Comparison of ENCODE assay signal across 8 cellular contexts in the genomic region with DNA sequence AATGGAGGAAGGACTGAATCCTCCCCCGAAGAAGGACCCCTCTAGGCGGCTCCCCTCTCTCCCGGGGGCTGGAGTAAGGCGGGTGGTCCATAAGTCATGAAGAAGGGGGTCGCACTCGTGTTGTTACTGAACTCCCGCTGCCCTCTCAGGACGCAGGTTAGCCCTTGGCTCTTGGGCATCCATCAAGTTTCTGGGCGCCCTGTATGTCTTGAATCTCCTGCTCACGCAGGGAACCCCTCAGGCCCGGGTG. TPM values are rescaled to one million over a fixed set of nuclear protein-coding genes. Genes with fewer than 3 reads are reported as not detected.
DNase-seq lines count a peak whose midpoint lies in the region; TF ChIP-seq lines count a peak whose summit lies in the region.

No MANE protein-coding gene starts in this region.

- H3K36me3 ChIP-seq in DOHH2 (ENCODE audit: control insufficient read depth, low read length) (peaks cover 71% of the 10 kb centered on the region), SK-N-MC (ENCODE audit: insufficient read depth, low read length) (peaks cover 39% of the 10 kb centered on the region), esophagus muscularis mucosa (peaks cover 0 to 27% (median 22%) of the 10 kb centered on the region in 4 donors), parathyroid adenoma (ENCODE audit: control insufficient read depth, insufficient read depth, low read length) (no peaks in the 10 kb centered on the region)

- H3K4me1 ChIP-seq in DOHH2 (ENCODE audit: control insufficient read depth, low read length), result peaks cover 62% of the 10 kb centered on the region
- peaks cover 42 to 60% (median 57%) of the 10 kb centered on the region in 4 donors for H3K4me1 ChIP-seq in esophagus muscularis mucosa
- H3K4me1 ChIP-seq in parathyroid adenoma, result peaks cover 18% of the 10 kb centered on the region

- no peaks in the 10 kb centered on the region for H3K27me3 ChIP-seq in DOHH2 (ENCODE audit: control insufficient read depth, low read length)
- H3K27me3 ChIP-seq in esophagus muscularis mucosa, result no peaks in the 10 kb centered on the region
- no peaks in the 10 kb centered on the region for H3K27me3 ChIP-seq in parathyroid adenoma (ENCODE audit: control insufficient read depth, insufficient read depth, low read length)

- TF ChIP-seq CTCF in DOHH2 (IDR thresholded peaks at IDR 0.05; ENCODE audit: low read depth, low read length, poor library complexity, severe bottlenecking) (no peak), esophagus muscularis mucosa (IDR thresholded peaks at IDR 0.05) (no peak), parathyroid adenoma (IDR thresholded peaks at IDR 0.05) (no peak)

- H3K9me3 ChIP-seq in DOHH2 (ENCODE audit: control insufficient read depth, insufficient read depth, low read length) (no peaks in the 10 kb centered on the region), SK-N-MC (ENCODE audit: low read depth, low read length) (no peaks in the 10 kb centered on the region), esophagus muscularis mucosa (no peaks in the 10 kb centered on the region), parathyroid adenoma (ENCODE audit: control insufficient read depth, low read length) (no peaks in the 10 kb centered on the region)

- H3K9ac ChIP-seq in SK-N-MC (ENCODE audit: insufficient read length), result peak overlapping the region; percentile 80
- H3K9ac ChIP-seq in parathyroid adenoma, result no peak overlapping the region

- TF ChIP-seq POLR2A in esophagus muscularis mucosa (IDR thresholded peaks at IDR 0.05; ENCODE audit: low read depth), result no peak

- H3K79me2 ChIP-seq in DOHH2 (ENCODE audit: control insufficient read depth, low read length), result peaks cover 59% of the 10 kb centered on the region
- no peaks in the 10 kb centered on the region for H3K79me2 ChIP-seq in parathyroid adenoma

- H4K20me1 ChIP-seq in DOHH2 (ENCODE audit: control insufficient read depth, insufficient read depth, low read depth, low read length), result peaks cover 20% of the 10 kb centered on the region

- DNase-seq in SK-N-MC (ENCODE audit: low read depth, low spot score), result no peak
- DNase-seq in esophagus muscularis mucosa (ENCODE audit: extremely low spot score), result no peak
- DNase-seq in SW 1271 (lab: John Stamatoyannopoulos, UW), result no peak
- no peak for DNase-seq in NCI-H2081 (lab: John Stamatoyannopoulos, UW)
- no peak for DNase-seq in effector CD4-positive, alpha-beta T cell
- no peak for DNase-seq in activated CD4-positive, CD25-positive, alpha-beta regulatory T cell (lab: John Stamatoyannopoulos, UW)

- H3K4me3 ChIP-seq in DOHH2 (ENCODE audit: low read length), result peak overlapping the region; percentile 97
- peak overlapping the region; percentile 85 for H3K4me3 ChIP-seq in SK-N-MC
- H3K4me3 ChIP-seq in esophagus muscularis mucosa, result peak overlapping the region; percentile 61 to 95 (median 76)
- H3K4me3 ChIP-seq in parathyroid adenoma (ENCODE audit: low read depth, low read length), result peak overlapping the region; percentile 83

- H3K4me2 ChIP-seq in DOHH2 (ENCODE audit: low read length) (peak overlapping the region; percentile 99), parathyroid adenoma (ENCODE audit: low read length) (peak overlapping the region; percentile 65)

- intact Hi-C loops in esophagus muscularis mucosa (cut with DNase I), result no loop called here

- H3K9me2 ChIP-seq in DOHH2 (replicated peaks; ENCODE audit: control insufficient read depth, low read length), result no peaks in the 10 kb centered on the region

- peaks cover 33% of the 10 kb centered on the region for H3F3A ChIP-seq in DOHH2 (ENCODE audit: control insufficient read depth, insufficient read depth)

- H3K27ac ChIP-seq in DOHH2 (ENCODE audit: low read depth, low read length), result peak overlapping the region; percentile 90
- peak overlapping the region; percentile 70 for H3K27ac ChIP-seq in SK-N-MC
- H3K27ac ChIP-seq in esophagus muscularis mucosa (replicated peaks in 1 of 4), result peak overlapping the region; percentile 80 to 95 (median 90)
- H3K27ac ChIP-seq in parathyroid adenoma, result peak overlapping the region; percentile 70

- peak overlapping the region; percentile 32 for H2AFZ ChIP-seq in parathyroid adenoma

- no peak for TF ChIP-seq EP300 in esophagus muscularis mucosa (IDR thresholded peaks at IDR 0.05)

- 16% methylated on average over 8 of the region's 11 CpGs for WGBS in esophagus muscularis mucosa

RNA-seq across cellular contexts. Expression of a gene that starts 0.9 kb away (rescaled TPM):
- 10 to 100 TPM in 2 of 4 donors, 1 to 10 TPM in 2; 4.6 to 12.6 (median 10.6) TPM for total RNA-seq in esophagus muscularis mucosa

RNA-seq across cellular contexts. Expression of a gene that starts 16.1 kb away (rescaled TPM):
- total RNA-seq in esophagus muscularis mucosa, result 1 to 10 TPM in 3 of 4 donors, under 1 TPM in 1; 0.83 to 2.1 (median 1.6) TPM

RNA-seq across cellular contexts. Expression of a gene that starts 18.7 kb away (rescaled TPM):
- 1 to 10 TPM in 3 of 4 donors, not detected in 1; 1.0 to 1.5 (median 1.3) TPM for total RNA-seq in esophagus muscularis mucosa

RNA-seq across cellular contexts. Expression of a gene that starts 24.9 kb away (rescaled TPM):
- 100 to 1,000 TPM; 378 to 728 (median 558) TPM for total RNA-seq in esophagus muscularis mucosa

RNA-seq across cellular contexts. Expression of a gene that starts 27.1 kb away (rescaled TPM):
- total RNA-seq in esophagus muscularis mucosa, result 100 to 1,000 TPM; 147 to 216 (median 202) TPM
